In the genomic region with DNA sequence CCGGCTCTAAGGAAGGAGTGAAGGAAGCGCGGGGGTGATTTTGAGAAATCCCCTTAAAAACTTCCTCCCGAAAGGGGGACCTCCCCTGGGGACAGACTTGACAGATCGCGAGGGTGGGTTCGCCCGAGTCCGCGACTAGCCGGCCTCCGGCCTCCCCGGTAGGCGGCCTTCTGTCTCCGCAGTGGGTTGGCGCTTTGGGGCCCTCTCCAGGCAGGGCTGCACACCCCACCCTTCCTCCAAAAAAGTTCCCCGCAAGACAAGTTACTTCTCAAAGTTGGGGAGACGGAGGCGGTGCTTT, we compare ENCODE assay signal across 8 cellular contexts. TPM values are rescaled to one million over a fixed set of nuclear protein-coding genes. Genes with fewer than 3 reads are reported as not detected.
DNase-seq lines count a peak whose midpoint lies in the region; ATAC-seq and TF ChIP-seq lines count a peak whose summit lies in the region.

No MANE protein-coding gene starts in this region.

- intact Hi-C loops in testis (cut with DNase I; ENCODE audit: low total_unique reads): no loop called here

- TF ChIP-seq POLR2A in testis (IDR thresholded peaks at IDR 0.05): no peak

- 4 to 6% methylated on average over 14 of the region's 19 CpGs for WGBS in testis, 2 donors

- H3K36me3 ChIP-seq in WERI-Rb-1: no peaks in the 10 kb centered on the region
- H3K36me3 ChIP-seq in duodenal mucosa (ENCODE audit: control insufficient read depth in 1 of 2, insufficient read depth in 2 of 2, low read length in 2 of 2): no peaks in the 10 kb centered on the region
- H3K36me3 ChIP-seq in mucosa of rectum (ENCODE audit: control insufficient read depth in 2 of 2, insufficient read depth in 2 of 2, low read length in 2 of 2): no peaks in the 10 kb centered on the region
- H3K36me3 ChIP-seq in testis (ENCODE audit: low read depth, missing control alignments): no peaks in the 10 kb centered on the region

- ATAC-seq in HG03378 (IDR thresholded peaks at IDR 0.05; ENCODE audit: unreplicated experiment): no peak

- no peak overlapping the region for H3K27ac ChIP-seq in WERI-Rb-1
- H3K27ac ChIP-seq in duodenal mucosa (ENCODE audit: low read depth, low read length): no peak overlapping the region
- peak overlapping the region in 1 of 2 donors; percentile 56 for H3K27ac ChIP-seq in mucosa of rectum (ENCODE audit: low read depth in 2 of 2, low read length in 2 of 2)
- peak overlapping the region; percentile 76 to 82 for H3K27ac ChIP-seq in testis

- peak overlapping the region in 1 of 2 donors; percentile 66 for H3K9ac ChIP-seq in duodenal mucosa (ENCODE audit: low read depth in 1 of 2, low read length in 2 of 2)
- peak overlapping the region in 1 of 2 donors; percentile 20 for H3K9ac ChIP-seq in mucosa of rectum (ENCODE audit: low read depth in 1 of 2, low read length in 2 of 2)

- H3K9me3 ChIP-seq in WERI-Rb-1 (ENCODE audit: severe bottlenecking): no peaks in the 10 kb centered on the region
- no peaks in the 10 kb centered on the region for H3K9me3 ChIP-seq in duodenal mucosa (ENCODE audit: control insufficient read depth in 1 of 2, low read length in 2 of 2)
- H3K9me3 ChIP-seq in mucosa of rectum (ENCODE audit: control insufficient read depth in 2 of 2, low read length in 2 of 2): no peaks in the 10 kb centered on the region
- no peaks in the 10 kb centered on the region for H3K9me3 ChIP-seq in testis

- DNase-seq in GM12865 (ENCODE audit: low read depth) (peak; percentile 18), WERI-Rb-1 (peak; percentile 31), testis (peak; percentile 65), NCI-H345 treated with DMSO at 0.1 percent for 48 hours (lab: John Stamatoyannopoulos, UW; ENCODE audit: unreplicated experiment) (no peak), NCI-H1105 (lab: John Stamatoyannopoulos, UW) (no peak)

- H3K4me1 ChIP-seq in duodenal mucosa (ENCODE audit: control insufficient read depth in 1 of 2, insufficient read depth in 2 of 2, low read length in 2 of 2) (peaks cover 17 to 20% of the 10 kb centered on the region in 2 donors), mucosa of rectum (ENCODE audit: control insufficient read depth in 2 of 2, insufficient read depth in 2 of 2, low read length in 2 of 2) (peaks cover 13 to 17% of the 10 kb centered on the region in 2 donors), testis (peaks cover 9% of the 10 kb centered on the region)

- H3K4me3 ChIP-seq in GM12865 (ENCODE audit: low read depth, low read length): no peak overlapping the region
- peak overlapping the region; percentile 75 for H3K4me3 ChIP-seq in WERI-Rb-1 (ENCODE audit: low read depth, low read length)
- peak overlapping the region; percentile 73 to 76 for H3K4me3 ChIP-seq in duodenal mucosa (ENCODE audit: low read depth in 1 of 2, low read length in 2 of 2)
- H3K4me3 ChIP-seq in mucosa of rectum (ENCODE audit: low read length in 2 of 2): peak overlapping the region; percentile 57 to 68
- peak overlapping the region; percentile 52 to 61 for H3K4me3 ChIP-seq in testis

- TF ChIP-seq CTCF in GM12865 (IDR thresholded peaks at IDR 0.05; ENCODE audit: insufficient read depth, low read depth, low read length, missing control alignments) (no peak), WERI-Rb-1 (IDR thresholded peaks at IDR 0.05; ENCODE audit: low read depth, low read length) (peak; percentile 55), testis (IDR thresholded peaks at IDR 0.05) (peak in 2 of 3 experiments; percentile 2 to 19)

- H3K27me3 ChIP-seq in WERI-Rb-1 (ENCODE audit: insufficient read depth, low read depth, severe bottlenecking) (peaks cover 3% of the 10 kb centered on the region), duodenal mucosa (ENCODE audit: control insufficient read depth in 1 of 2, insufficient read depth in 2 of 2, low read length in 2 of 2) (peaks cover 12 to 30% of the 10 kb centered on the region in 2 donors), mucosa of rectum (ENCODE audit: control insufficient read depth in 2 of 2, insufficient read depth in 2 of 2, low read length in 2 of 2) (peaks cover 32 to 43% of the 10 kb centered on the region in 2 donors), testis (no peaks in the 10 kb centered on the region)

RNA-seq across cellular contexts. Expression of gene HOPX, which starts 24.8 kb away (rescaled TPM):
- total RNA-seq in testis: 100 to 1,000 TPM; 141 to 158 TPM
- 102 TPM for polyA plus RNA-seq in testis (ENCODE audit: insufficient read depth, low read depth, low replicate concordance)

Comparison
In these comparisons a context has a peak if more than half of its experiments do, and no peak if none do; other contexts are left out.
1. DNase-seq: peak in GM12865 (single experiment), WERI-Rb-1 (single experiment) and testis (single experiment); none in NCI-H345 treated with DMSO at 0.1 percent for 48 hours (single experiment) and NCI-H1105 (single experiment).
2. H3K27ac ChIP-seq: peak in testis (2 of 2); none in WERI-Rb-1 (single experiment) and duodenal mucosa (single experiment).